ENCODE assay signal across 10 cellular contexts in genomic region chr21:43089463-43089862, GRCh38. TPM values are rescaled to one million over a fixed set of nuclear protein-coding genes. Genes with fewer than 3 reads are reported as not detected.
A peak's percentile ranks its signal among the peaks of the same experiment; 100 is the strongest.
DNase-seq lines count a peak whose midpoint lies in the region; ATAC-seq, FAIRE-seq and TF ChIP-seq lines count a peak whose summit lies in the region.
"Not testable (repeated sequence)": the region's sequence is repeated elsewhere in the genome, so short reads cannot be mapped to it uniquely, and the experiment has no call there.
"Had no signal": no experiment of that assay in that cellular context is flagged by ENCODE, and none has a peak within 500 bp of the region (broad histone marks: within the 10 kb centered on the region; RNA-seq: fewer than 3 reads in every experiment).

No MANE protein-coding gene starts in this region.

- H3K4me2 ChIP-seq in HCT116 (ENCODE audit: low read length); PC-9; K562 (ENCODE audit: insufficient read depth, low read length); HepG2 (ENCODE audit: low read depth, low read length): not testable (repeated sequence)

- H3K79me2 ChIP-seq in HCT116 (ENCODE audit: insufficient read depth, low read length); PC-9 (ENCODE audit: low read depth); K562 (ENCODE audit: control insufficient read depth, insufficient read depth, low read length); HepG2 (ENCODE audit: insufficient read depth, low read length): not testable (repeated sequence)

- BruUV-seq in Calu3 (replicated peaks; lab: Mats Ljungman, UMichigan), result TSS peak; percentile 44
- BruUV-seq in HCT116 (replicated peaks; lab: Mats Ljungman, UMichigan), result TSS peak; percentile 26
- TSS peak; percentile 15 for BruUV-seq in PC-9 (replicated peaks; lab: Mats Ljungman, UMichigan)
- BruUV-seq in K562 (replicated peaks; lab: Mats Ljungman, UMichigan), result not testable (repeated sequence)
- BruUV-seq in HepG2 (replicated peaks; lab: Mats Ljungman, UMichigan), result TSS peak; percentile 49

- not testable (repeated sequence) for H3K4me3 ChIP-seq in HCT116 (replicated peaks in 1 of 2; ENCODE audit: low read depth in 1 of 2, low read length in 2 of 2); PC-9; K562; HepG2 (replicated peaks in 1 of 3; ENCODE audit: insufficient read depth in 1 of 3, low read depth in 2 of 3, low read length in 3 of 3)

- in situ Hi-C loops in K562 (cut with MboI); HepG2 (cut with HindIII; ENCODE audit: extremely low pct_ligation_motif_present, low pct_unique_long_range_greater_than_20kb): not testable (repeated sequence)

- not testable (repeated sequence) for H3K9me1 ChIP-seq in K562 (ENCODE audit: control insufficient read depth, insufficient read depth, low read length)

- H3K9me2 ChIP-seq in HCT116 (ENCODE audit: insufficient read depth); PC-9 (ENCODE audit: insufficient read depth): not testable (repeated sequence)

- not testable (repeated sequence) for TF ChIP-seq RAD21 in HCT116 (IDR thresholded peaks at IDR 0.05; ENCODE audit: low read depth); K562 (CRISPR knock-in tag; conservative IDR thresholded peaks at IDR 0.05 in 1 of 2, IDR thresholded peaks at IDR 0.05 in 1 of 2); HepG2 (CRISPR knock-in tag; IDR thresholded peaks at IDR 0.05)

- H3K4me1 ChIP-seq in HCT116 (ENCODE audit: control insufficient read depth in 1 of 2, insufficient read depth in 2 of 2, low read length in 2 of 2); PC-9 (replicated peaks; ENCODE audit: insufficient read depth); K562 (replicated peaks in 1 of 2; ENCODE audit: control insufficient read depth in 2 of 2, insufficient read depth in 2 of 2, low read length in 2 of 2); HepG2 (ENCODE audit: insufficient read depth, low read length): not testable (repeated sequence)

- TF ChIP-seq POLR2A in HCT116 (IDR thresholded peaks at IDR 0.05; ENCODE audit: borderline replicate concordance, extremely low read depth, insufficient read depth, insufficient read length); K562 (conservative IDR thresholded peaks at IDR 0.05); HepG2 (IDR thresholded peaks at IDR 0.05; ENCODE audit: insufficient read depth in 1 of 2, low read depth in 2 of 2, low read length in 2 of 2): not testable (repeated sequence)

- WGBS in K562 (ENCODE audit: insufficient coverage, low coverage, missing lambda C conversion rate), result no CpG with 5 or more reads among the region's 17 CpGs
- no CpG with 5 or more reads among the region's 17 CpGs for WGBS in HepG2 (ENCODE audit: low lambda C conversion rate)

- not testable (repeated sequence) for H3K36me3 Mint-ChIP-seq in Calu3 (ENCODE audit: insufficient read depth, unreplicated experiment); WTC11

- not testable (repeated sequence) for H3K27ac Mint-ChIP-seq in Calu3 (ENCODE audit: unreplicated experiment); WTC11

- not testable (repeated sequence) for H3K27ac ChIP-seq in HCT116 (ENCODE audit: low read depth, low read length); PC-9; K562 (ENCODE audit: extremely low read depth, low read depth, low read length); HepG2 (ENCODE audit: extremely low read length, insufficient read depth, low read length)

- H3K27me3 Mint-ChIP-seq in Calu3 (ENCODE audit: unreplicated experiment); WTC11 (ENCODE audit: low read depth): not testable (repeated sequence)

- H3K9me3 ChIP-seq in HCT116 (ENCODE audit: control insufficient read depth in 1 of 2, insufficient read depth in 1 of 2, low read depth in 1 of 2, low read length in 2 of 2); PC-9 (ENCODE audit: insufficient read depth, low read depth); K562 (replicated peaks; ENCODE audit: control insufficient read depth, insufficient read depth, low read depth, low read length); HepG2 (ENCODE audit: low read length): not testable (repeated sequence)

- DNase-seq in Calu3; HCT116 (ENCODE audit: low read depth, low spot score); PC-9; WTC11 (ENCODE audit: low spot score); K562 (ENCODE audit: extremely low read depth in 1 of 4, low spot score in 3 of 4); HepG2 (ENCODE audit: low spot score): not testable (repeated sequence)

- not testable (repeated sequence) for H2AFZ ChIP-seq in HCT116 (ENCODE audit: low read depth, low read length, poor library complexity, severe bottlenecking); PC-9; K562 (ENCODE audit: low read depth, low read length); HepG2 (ENCODE audit: low read length)

- RAD21 ChIA-PET in HCT116 (lab: Charles Lee; ENCODE audit: low non-redundant PET in 1 of 2, low total read pairs in 2 of 2, uncharacterized antibody in 2 of 2, unreplicated experiment in 2 of 2), result not testable (repeated sequence)

- H3K9ac ChIP-seq in HCT116 (ENCODE audit: low read length); K562 (ENCODE audit: insufficient read depth in 1 of 2, low read depth in 2 of 2, low read length in 2 of 2); HepG2 (ENCODE audit: insufficient read depth, low read depth, low read length): not testable (repeated sequence)

- TF ChIP-seq CTCF in Calu3 (IDR thresholded peaks at IDR 0.05; ENCODE audit: unreplicated experiment); HCT116 (IDR thresholded peaks at IDR 0.05 in 2 of 3, conservative IDR thresholded peaks at IDR 0.05 in 1 of 3; ENCODE audit: borderline replicate concordance in 1 of 3, insufficient read depth in 1 of 3, low read depth in 2 of 3, low read length in 2 of 3); PC-9 (conservative IDR thresholded peaks at IDR 0.05); WTC11 (IDR thresholded peaks at IDR 0.05); K562 (IDR thresholded peaks at IDR 0.05 in 2 of 3, conservative IDR thresholded peaks at IDR 0.05 in 1 of 3; ENCODE audit: insufficient read depth in 2 of 3, low read depth in 1 of 3, low read length in 3 of 3); HepG2 (CRISPR knock-in tag; IDR thresholded peaks at IDR 0.05): not testable (repeated sequence)

- peak; percentile 39; the same call in 1 of the 2 replicates for ATAC-seq in HCT116
- ATAC-seq in WTC11, result peak; percentile 18; the same call in 1 of the 2 replicates
- peak; percentile 57 for ATAC-seq in K562
- peak; percentile 67 for ATAC-seq in HepG2

- not testable (repeated sequence) for H3K4me3 Mint-ChIP-seq in Calu3 (ENCODE audit: low read depth, unreplicated experiment); WTC11

- POLR2A ChIA-PET in HCT116 (lab: Charles Lee); PC-9 (lab: Charles Lee; ENCODE audit: unreplicated experiment); WTC11 (lab: Charles Lee); K562 (lab: Yijun Ruan, JAX); HepG2 (lab: Yijun Ruan, JAX): not testable (repeated sequence)

- not testable (repeated sequence) for H4K20me1 ChIP-seq in HCT116 (ENCODE audit: insufficient read depth); PC-9 (ENCODE audit: insufficient read depth); K562 (replicated peaks; ENCODE audit: control insufficient read depth, insufficient read depth, low read length); HepG2 (ENCODE audit: insufficient read depth, low read length)

- intact Hi-C loops in Calu3 (cut with micrococcal nuclease; ENCODE audit: unreplicated experiment); HCT116 (cut with micrococcal nuclease); PC-9 (cut with micrococcal nuclease; ENCODE audit: unreplicated experiment); K562 (cut with micrococcal nuclease); HepG2 (cut with micrococcal nuclease; ENCODE audit: unreplicated experiment): not testable (repeated sequence)

- not testable (repeated sequence) for H3F3A ChIP-seq in PC-9 (ENCODE audit: insufficient read depth, low read depth)

- not testable (repeated sequence) for FAIRE-seq in K562 (lab: Jason Lieb, UNC); HepG2 (lab: Jason Lieb, UNC)

- H3K4me1 Mint-ChIP-seq in Calu3 (ENCODE audit: low read depth, unreplicated experiment); WTC11: not testable (repeated sequence)

- CTCF ChIA-PET in Calu3 (lab: Charles Lee); HCT116 (lab: Charles Lee); WTC11 (lab: Charles Lee); K562 (lab: Yijun Ruan, JAX; ENCODE audit: low intra/inter-chr PET ratio); HepG2 (lab: Yijun Ruan, JAX; ENCODE audit: low intra/inter-chr PET ratio, low total read pairs): not testable (repeated sequence)
- CTCF ChIA-PET in PC-9 (lab: Charles Lee), result interaction anchor here (0.7 kb wide), 1 partner anchor 437 kb away, joined by 3 read pairs; no protein-coding TSS in a partner anchor

- H3K36me3 ChIP-seq in HCT116 (ENCODE audit: control insufficient read depth in 1 of 2, insufficient read depth in 2 of 2, low read length in 2 of 2); PC-9 (ENCODE audit: low read depth); K562 (ENCODE audit: control insufficient read depth, insufficient read depth, low read length); HepG2 (replicated peaks in 1 of 2; ENCODE audit: control insufficient read depth in 1 of 2, insufficient read depth in 2 of 2, low read length in 2 of 2): not testable (repeated sequence)

- TF ChIP-seq EP300 in K562 (IDR thresholded peaks at IDR 0.05; ENCODE audit: low read length); HepG2 (IDR thresholded peaks at IDR 0.05; ENCODE audit: low read depth in 2 of 2, low read length in 2 of 2); HepG2 (CRISPR knock-in tag; IDR thresholded peaks at IDR 0.05; ENCODE audit: borderline replicate concordance): not testable (repeated sequence)

- H3K27me3 ChIP-seq in HCT116 (ENCODE audit: insufficient read depth, low read length); PC-9 (ENCODE audit: insufficient read depth, low read depth); K562 (ENCODE audit: control insufficient read depth in 2 of 2, insufficient read depth in 2 of 2, low read length in 2 of 2); HepG2 (ENCODE audit: control insufficient read depth in 1 of 2, insufficient read depth in 2 of 2, low read length in 2 of 2): not testable (repeated sequence)

- H3K9me3 Mint-ChIP-seq in Calu3 (ENCODE audit: low read depth, unreplicated experiment); WTC11: not testable (repeated sequence)

RNA-seq across cellular contexts. Expression of gene CBS, which starts 13.8 kb away (rescaled TPM):
- total RNA-seq in Calu3 (2022) (109 and 124 TPM in 2 replicates), HCT116 (2021; ENCODE audit: unreplicated experiment) (1.4 TPM), PC-9 (2021) (102 and 108 TPM in 2 replicates), WTC11 (2021) (582 to 844 TPM (median 591 TPM) in 3 replicates), K562 (2014; rRNA removed) (248 and 305 TPM in 2 replicates), K562 (2014; rRNA removed; fragmentation: Illumina TruSeq; extraction: Trizol) (61.3 and 76.2 TPM in 2 replicates), K562 (2015; rRNA removed; fragmentation: Illumina TruSeq; extraction: Trizol) (95.1 and 105 TPM in 2 replicates), K562 (2021) (364 and 419 TPM in 2 replicates), HepG2 (2016; rRNA removed; fragmentation: Illumina TruSeq; extraction: Trizol) (43.5 and 64.7 TPM in 2 replicates)
- polyA plus RNA-seq in HCT116 (2012), result 0.10 and 0.27 TPM in 2 replicates
- total RNA-seq in K562 (2011; cell fraction: chromatin; rRNA removed; ENCODE audit: low replicate concordance), result 790 and 1,561 TPM in 2 replicates
- 789 and 809 TPM in 2 replicates for total RNA-seq in K562 (2011; cell fraction: nucleolus; rRNA removed)
- 557 and 648 TPM in 2 replicates for total RNA-seq in K562 (2011; cell fraction: nucleoplasm; rRNA removed)
- polyA plus RNA-seq in K562 (2011; rRNA removed) (152 and 199 TPM in 2 replicates), K562 (2014; fragmentation: Illumina TruSeq; extraction: Trizol) (165 and 263 TPM in 2 replicates), K562 (2014; fragmentation: Nextera tagmentation; extraction: Ambion mirVana) (1 to 10 TPM; 4.6 to 9.0 TPM), K562 (2014; rRNA removed) (382 and 472 TPM in 2 replicates), HepG2 (2011; rRNA removed) (99.3 and 112 TPM in 2 replicates)
- polyA plus RNA-seq in K562 (2011; cell fraction: cytosol; rRNA removed), result 85.9 and 97.4 TPM in 2 replicates
- 1,179 and 1,399 TPM in 2 replicates for polyA plus RNA-seq in K562 (2011; cell fraction: nucleus; rRNA removed)
- polyA plus RNA-seq in K562 (2012), result 209 and 400 TPM in 2 replicates
- polyA minus RNA-seq in K562 (2011; rRNA and poly(A)+ RNA removed), result 69.7 and 88.6 TPM in 2 replicates
- 64.9 and 69.5 TPM in 2 replicates for polyA minus RNA-seq in K562 (2011; cell fraction: cytosol; rRNA and poly(A)+ RNA removed)
- 257 and 271 TPM in 2 replicates for polyA minus RNA-seq in K562 (2011; cell fraction: nucleus; rRNA and poly(A)+ RNA removed)
- 7.0 and 10.7 TPM in 2 replicates for total RNA-seq in HepG2 (2016; cell fraction: cytosol; rRNA removed; fragmentation: Illumina TruSeq; extraction: Trizol; ENCODE audit: low read depth)
- total RNA-seq in HepG2 (2016; cell fraction: insoluble cytoplasmic fraction; rRNA removed; fragmentation: Illumina TruSeq; extraction: Trizol), result 39.6 and 65.0 TPM in 2 replicates
- 15.5 and 17.5 TPM in 2 replicates for total RNA-seq in HepG2 (2016; cell fraction: membrane; rRNA removed; fragmentation: Illumina TruSeq; extraction: Trizol)
- total RNA-seq in HepG2 (2016; cell fraction: nucleus; rRNA removed; fragmentation: Illumina TruSeq; extraction: Trizol), result 64.6 and 69.7 TPM in 2 replicates
- polyA plus RNA-seq in HepG2 (2011; cell fraction: cytosol; rRNA removed), result 47.3 and 63.6 TPM in 2 replicates
- polyA plus RNA-seq in HepG2 (2011; cell fraction: nucleus; rRNA removed), result 558 and 796 TPM in 2 replicates
- polyA plus RNA-seq in HepG2 (2012), result 78.7 and 82.0 TPM in 2 replicates
- 4.1 and 4.3 TPM in 2 replicates for polyA plus RNA-seq in HepG2 (2016; cell fraction: cytosol; fragmentation: Illumina TruSeq; extraction: Trizol; ENCODE audit: low read depth)
- polyA plus RNA-seq in HepG2 (2016; cell fraction: insoluble cytoplasmic fraction; fragmentation: Illumina TruSeq; extraction: Trizol; ENCODE audit: low read depth), result 40.3 and 46.4 TPM in 2 replicates
- polyA plus RNA-seq in HepG2 (2016; cell fraction: membrane; fragmentation: Illumina TruSeq; extraction: Trizol; ENCODE audit: low read depth), result 10.8 and 11.8 TPM in 2 replicates
- 186 and 192 TPM in 2 replicates for polyA plus RNA-seq in HepG2 (2016; cell fraction: nucleus; fragmentation: Illumina TruSeq; extraction: Trizol; ENCODE audit: insufficient read depth, low read depth)
- polyA minus RNA-seq in HepG2 (2011; rRNA and poly(A)+ RNA removed; ENCODE audit: low replicate concordance), result 103 and 128 TPM in 2 replicates
- polyA minus RNA-seq in HepG2 (2011; cell fraction: cytosol; rRNA and poly(A)+ RNA removed), result 33.8 and 36.2 TPM in 2 replicates
- 97.0 and 114 TPM in 2 replicates for polyA minus RNA-seq in HepG2 (2011; cell fraction: nucleus; rRNA and poly(A)+ RNA removed)
- total RNA-seq: CD4-positive, CD25-positive, alpha-beta regulatory T cell had no signal
- polyA plus RNA-seq: CD14-positive monocyte; CD4-positive, alpha-beta memory T cell; CD8-positive, alpha-beta memory T cell had no signal

RNA-seq across cellular contexts. Expression of gene U2AF1, which starts 17.9 kb away (rescaled TPM):
- total RNA-seq in Calu3 (2022), result 22.9 and 24.1 TPM in 2 replicates
- 26.1 TPM for total RNA-seq in HCT116 (2021; ENCODE audit: unreplicated experiment)
- 159 and 201 TPM in 2 replicates for polyA plus RNA-seq in HCT116 (2012)
- 33.5 and 48.8 TPM in 2 replicates for total RNA-seq in PC-9 (2021)
- 35.6 to 41.2 TPM (median 40.6 TPM) in 3 replicates for total RNA-seq in WTC11 (2021)
- total RNA-seq in K562 (2011; cell fraction: chromatin; rRNA removed; ENCODE audit: low replicate concordance), result 93.3 and 227 TPM in 2 replicates
- total RNA-seq in K562 (2011; cell fraction: nucleolus; rRNA removed), result 57.0 and 64.3 TPM in 2 replicates
- total RNA-seq in K562 (2011; cell fraction: nucleoplasm; rRNA removed), result 127 and 246 TPM in 2 replicates
- total RNA-seq in K562 (2014; rRNA removed), result 60.1 and 95.6 TPM in 2 replicates
- total RNA-seq in K562 (2014; rRNA removed; fragmentation: Illumina TruSeq; extraction: Trizol), result 36.3 and 47.7 TPM in 2 replicates
- 43.9 and 44.9 TPM in 2 replicates for total RNA-seq in K562 (2015; rRNA removed; fragmentation: Illumina TruSeq; extraction: Trizol)
- 27.2 and 29.6 TPM in 2 replicates for total RNA-seq in K562 (2021)
- 27.5 and 30.9 TPM in 2 replicates for polyA plus RNA-seq in K562 (2011; rRNA removed)
- 68.1 and 141 TPM in 2 replicates for polyA plus RNA-seq in K562 (2011; cell fraction: cytosol; rRNA removed)
- polyA plus RNA-seq in K562 (2011; cell fraction: nucleus; rRNA removed), result 91.0 and 91.7 TPM in 2 replicates
- polyA plus RNA-seq in K562 (2012), result 114 and 185 TPM in 2 replicates
- polyA plus RNA-seq in K562 (2014; fragmentation: Illumina TruSeq; extraction: Trizol), result 194 and 205 TPM in 2 replicates
- polyA plus RNA-seq in K562 (2014; fragmentation: Nextera tagmentation; extraction: Ambion mirVana), result 10 to 100 TPM; 87.0 to 88.1 TPM
- polyA plus RNA-seq in K562 (2014; rRNA removed), result 173 and 213 TPM in 2 replicates
- polyA minus RNA-seq in K562 (2011; rRNA and poly(A)+ RNA removed), result 57.0 and 63.3 TPM in 2 replicates
- 7.6 and 12.4 TPM in 2 replicates for polyA minus RNA-seq in K562 (2011; cell fraction: cytosol; rRNA and poly(A)+ RNA removed)
- 51.2 and 97.9 TPM in 2 replicates for polyA minus RNA-seq in K562 (2011; cell fraction: nucleus; rRNA and poly(A)+ RNA removed)
- total RNA-seq in HepG2 (2016; rRNA removed; fragmentation: Illumina TruSeq; extraction: Trizol), result 21.2 and 28.6 TPM in 2 replicates
- 7.4 and 10.8 TPM in 2 replicates for total RNA-seq in HepG2 (2016; cell fraction: cytosol; rRNA removed; fragmentation: Illumina TruSeq; extraction: Trizol; ENCODE audit: low read depth)
- 15.8 and 25.5 TPM in 2 replicates for total RNA-seq in HepG2 (2016; cell fraction: insoluble cytoplasmic fraction; rRNA removed; fragmentation: Illumina TruSeq; extraction: Trizol)
- total RNA-seq in HepG2 (2016; cell fraction: membrane; rRNA removed; fragmentation: Illumina TruSeq; extraction: Trizol), result 10.4 and 13.6 TPM in 2 replicates
- total RNA-seq in HepG2 (2016; cell fraction: nucleus; rRNA removed; fragmentation: Illumina TruSeq; extraction: Trizol), result 32.7 and 42.6 TPM in 2 replicates
- 26.8 and 27.4 TPM in 2 replicates for polyA plus RNA-seq in HepG2 (2011; rRNA removed)
- polyA plus RNA-seq in HepG2 (2011; cell fraction: cytosol; rRNA removed), result 38.0 and 44.6 TPM in 2 replicates
- polyA plus RNA-seq in HepG2 (2011; cell fraction: nucleus; rRNA removed), result 46.3 and 54.0 TPM in 2 replicates
- polyA plus RNA-seq in HepG2 (2012), result 11.6 and 48.1 TPM in 2 replicates
- polyA plus RNA-seq in HepG2 (2016; cell fraction: cytosol; fragmentation: Illumina TruSeq; extraction: Trizol; ENCODE audit: low read depth), result 17.8 TPM in 2 replicates
- 210 and 242 TPM in 2 replicates for polyA plus RNA-seq in HepG2 (2016; cell fraction: insoluble cytoplasmic fraction; fragmentation: Illumina TruSeq; extraction: Trizol; ENCODE audit: low read depth)
- polyA plus RNA-seq in HepG2 (2016; cell fraction: membrane; fragmentation: Illumina TruSeq; extraction: Trizol; ENCODE audit: low read depth), result 21.2 and 34.0 TPM in 2 replicates
- 92.4 and 139 TPM in 2 replicates for polyA plus RNA-seq in HepG2 (2016; cell fraction: nucleus; fragmentation: Illumina TruSeq; extraction: Trizol; ENCODE audit: insufficient read depth, low read depth)
- 17.9 and 41.1 TPM in 2 replicates for polyA minus RNA-seq in HepG2 (2011; rRNA and poly(A)+ RNA removed; ENCODE audit: low replicate concordance)
- polyA minus RNA-seq in HepG2 (2011; cell fraction: cytosol; rRNA and poly(A)+ RNA removed), result 8.5 and 9.2 TPM in 2 replicates
- polyA minus RNA-seq in HepG2 (2011; cell fraction: nucleus; rRNA and poly(A)+ RNA removed), result 69.9 and 74.8 TPM in 2 replicates
